8 cellular contexts compared by ENCODE assay signal in the genomic region with DNA sequence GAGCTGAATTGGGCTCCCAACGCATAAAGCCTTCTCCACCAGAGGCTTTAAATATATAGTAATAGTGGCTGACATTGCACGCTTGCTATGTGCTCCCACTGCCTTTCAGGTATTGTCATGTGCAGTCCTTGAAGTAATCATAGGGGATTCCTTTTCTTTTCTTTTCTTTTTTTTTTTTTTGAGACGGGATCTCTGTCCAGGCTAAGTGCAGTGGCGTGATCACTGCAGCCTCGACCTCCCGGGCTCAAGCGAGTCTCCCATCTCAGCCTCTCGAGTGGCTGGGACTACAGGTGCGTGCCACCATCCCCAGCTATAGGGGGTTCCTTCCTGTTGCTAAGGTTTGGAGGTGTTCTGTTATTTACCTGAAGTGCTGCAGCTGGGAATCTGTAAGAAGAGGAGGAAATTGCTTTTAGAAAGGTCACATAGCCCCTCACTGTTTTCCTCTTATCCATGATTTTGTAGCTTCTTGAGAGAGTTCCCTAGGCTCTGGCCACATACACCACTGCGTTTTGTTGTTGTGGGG. TPM values are rescaled to one million over a fixed set of nuclear protein-coding genes. Genes with fewer than 3 reads are reported as not detected.
A peak's percentile ranks its signal among the peaks of the same experiment; 100 is the strongest.
DNase-seq lines count a peak whose midpoint lies in the region; ATAC-seq and TF ChIP-seq lines count a peak whose summit lies in the region.

No MANE protein-coding gene starts in this region.

- H3K36me3 Mint-ChIP-seq in T-cell, result peaks cover 27% of the 10 kb centered on the region

- peak overlapping the region; percentile 90 to 97 (median 92) for H3K4me3 Mint-ChIP-seq in T-cell

- TF ChIP-seq CTCF in GM06990 (IDR thresholded peaks at IDR 0.05; ENCODE audit: insufficient read depth, low read length, poor library complexity, severe bottlenecking) (no peak), fibroblast of the aortic adventitia (IDR thresholded peaks at IDR 0.05; ENCODE audit: insufficient read depth, low read length) (no peak)

- CTCF ChIA-PET in T-cell (lab: Charles Lee), result interaction anchor here in 1 of 2 donors (1.5 to 2.9 kb wide), 5 partner anchors 8 to 485 kb away, joined by 10 to 18 read pairs (median 12); partner anchors contain the start of genes DHX8, IFI35 and VAT1

- DNase-seq in GM06990 (ENCODE audit: extremely low read depth, insufficient read length) (no peak), T-cell (no peak), fibroblast of the aortic adventitia (ENCODE audit: low read depth) (no peak), COLO829 (ENCODE audit: low spot score) (no peak), Kasumi-1 (lab: John Stamatoyannopoulos, UW) (no peak)

- peaks cover 14% of the 10 kb centered on the region for H3K4me1 ChIP-seq in rectal smooth muscle tissue (ENCODE audit: control insufficient read depth, insufficient read depth, low read length)

- peaks cover 24 to 30% (median 26%) of the 10 kb centered on the region in 3 donors for H3K4me1 Mint-ChIP-seq in T-cell

- H3K9ac ChIP-seq in rectal smooth muscle tissue (ENCODE audit: low read length), result peak overlapping the region; percentile 91

- POLR2A ChIA-PET in T-cell (lab: Charles Lee), result interaction anchor here in 1 of 2 donors (1.2 to 2.7 kb wide), 4 partner anchors 8 to 369 kb away, joined by 3 to 14 read pairs (median 7); partner anchors contain the start of genes IFI35 and RND2

- peak overlapping the region; percentile 88 to 98 for H3K27ac Mint-ChIP-seq in T-cell

- H3K27me3 ChIP-seq in GM06990 (replicated peaks; ENCODE audit: control insufficient read depth, insufficient read depth, low read length) (no peaks in the 10 kb centered on the region), rectal smooth muscle tissue (ENCODE audit: control insufficient read depth, insufficient read depth, low read length) (no peaks in the 10 kb centered on the region)

- no peaks in the 10 kb centered on the region for H3K27me3 Mint-ChIP-seq in T-cell

- H3K36me3 ChIP-seq in GM06990 (ENCODE audit: control insufficient read depth, insufficient read depth, low read length), result peaks cover 23% of the 10 kb centered on the region
- H3K36me3 ChIP-seq in rectal smooth muscle tissue (ENCODE audit: control insufficient read depth, insufficient read depth, low read length), result peaks cover 19% of the 10 kb centered on the region

- peak overlapping the region; percentile 85 for H3K27ac ChIP-seq in rectal smooth muscle tissue (ENCODE audit: low read depth, low read length)

- H3K9me3 Mint-ChIP-seq in T-cell, result no peaks in the 10 kb centered on the region

- ATAC-seq in T-cell (replicated peaks in 1 of 4), result no peak
- ATAC-seq in HG02885 (IDR thresholded peaks at IDR 0.05; ENCODE audit: poor library complexity, unreplicated experiment), result no peak
- ATAC-seq in GM21528 (IDR thresholded peaks at IDR 0.05; ENCODE audit: low FRiP score, unreplicated experiment), result no peak

- peak overlapping the region; percentile 83 for H3K4me3 ChIP-seq in GM06990 (replicated peaks; ENCODE audit: low read depth, low read length)
- peak overlapping the region; percentile 91 for H3K4me3 ChIP-seq in fibroblast of the aortic adventitia (ENCODE audit: low read depth, low read length)
- H3K4me3 ChIP-seq in rectal smooth muscle tissue (ENCODE audit: low read length), result peak overlapping the region; percentile 82

RNA-seq across cellular contexts. Expression of gene RPL27, which starts 0.8 kb away (rescaled TPM):
- total RNA-seq in T-cell, result 1,000 to 10,000 TPM; 1,254 to 1,790 (median 1,710) TPM
- 336 and 1,876 TPM in 2 replicates for total RNA-seq in fibroblast of the aortic adventitia (ENCODE audit: low replicate concordance)

RNA-seq across cellular contexts. Expression of gene IFI35, which starts 7.5 kb away (rescaled TPM):
- total RNA-seq in T-cell (10 to 100 TPM; 27.0 to 44.6 (median 34.1) TPM), fibroblast of the aortic adventitia (ENCODE audit: low replicate concordance) (34.7 and 43.0 TPM in 2 replicates)

RNA-seq across cellular contexts. Expression of gene RUNDC1, which starts 18.7 kb away (rescaled TPM):
- 10 to 100 TPM; 11.5 to 24.0 (median 23.7) TPM for total RNA-seq in T-cell
- total RNA-seq in fibroblast of the aortic adventitia (ENCODE audit: low replicate concordance), result 7.7 and 12.1 TPM in 2 replicates

RNA-seq across cellular contexts. Expression of gene PTGES3L, which starts 19.2 kb away (rescaled TPM):
- total RNA-seq in T-cell, result under 1 TPM in 3 of 5 donors, not detected in 2; 0.25 to 0.44 (median 0.41) TPM
- total RNA-seq in fibroblast of the aortic adventitia (ENCODE audit: low replicate concordance), result 0.18 and 0.65 TPM in 2 replicates

RNA-seq across cellular contexts. Expression of gene VAT1, which starts 23.1 kb away (rescaled TPM):
- total RNA-seq in T-cell, result 10 to 100 TPM; 26.4 to 62.6 (median 48.5) TPM
- total RNA-seq in fibroblast of the aortic adventitia (ENCODE audit: low replicate concordance), result 435 and 461 TPM in 2 replicates
